ENCODE assay signal across 22 cellular contexts in the genomic region with DNA sequence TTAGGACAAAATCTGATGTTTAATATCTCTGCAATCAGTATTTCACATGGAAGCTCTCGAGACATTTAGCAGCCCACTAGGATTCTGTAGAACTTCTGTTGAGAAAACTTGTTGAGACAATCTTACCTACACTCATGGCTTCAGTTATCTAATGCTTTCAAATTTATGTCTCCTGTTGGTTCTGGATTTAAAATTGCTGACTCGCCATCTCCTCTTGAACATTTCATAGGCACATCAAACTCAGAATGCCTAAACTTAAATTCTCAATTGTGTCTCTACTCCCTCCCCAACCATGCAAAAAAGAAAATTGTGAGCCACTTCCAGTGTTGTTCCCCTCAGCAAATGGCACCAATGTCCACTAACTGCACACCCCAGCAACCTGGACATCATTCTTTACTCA.
DNase-seq lines count a peak whose midpoint lies in the region; ATAC-seq and TF ChIP-seq lines count a peak whose summit lies in the region.
"Had no signal": no experiment of that assay in that cellular context is flagged by ENCODE, and none has a peak within 500 bp of the region (broad histone marks: within the 10 kb centered on the region; RNA-seq: fewer than 3 reads in every experiment).

No MANE protein-coding gene starts in this region.

- DNase-seq in activated CD8-positive, alpha-beta T cell treated with anti-CD3 and anti-CD28 coated beads for 36 hours, result no peak
- DNase-seq in activated CD8-positive, alpha-beta T cell treated with anti-CD3 and anti-CD28 coated beads, Interleukin-2, amount 10 ng/mL, durations not matched to agents 7 days and 5 days, result no peak
- no peak for DNase-seq in stimulated activated naive CD8-positive, alpha-beta T cell treated with anti-CD3 and anti-CD28 coated beads, Interleukin-15, Interleukin-2, amounts not matched to agents 100 U/mL and 50 U/mL, for 24 hours
- DNase-seq in activated CD8-positive, alpha-beta memory T cell treated with anti-CD3 and anti-CD28 coated beads, Interleukin-2, amount 50 U/mL, for 48 hours, result no peak
- no peak for DNase-seq in WTC11 (ENCODE audit: low spot score)
- DNase-seq: AML-193; CD4-positive, alpha-beta T cell; H7; KBM-7; MV-4-11; NCI-H1105; NCI-H146; NCI-H1930; NCI-H2107; NCI-H524 treated with DMSO at 0.1 percent for 48 hours; NCI-H774; PC-9; SJCRH30 had no signal

- H3K27ac Mint-ChIP-seq in activated CD8-positive, alpha-beta T cell treated with anti-CD3 and anti-CD28 coated beads for 36 hours, result peak overlapping the region; percentile 80
- H3K27ac Mint-ChIP-seq in activated CD8-positive, alpha-beta T cell treated with anti-CD3 and anti-CD28 coated beads, Interleukin-2, amount 10 ng/mL, durations not matched to agents 7 days and 5 days, result no peak overlapping the region
- H3K27ac Mint-ChIP-seq in stimulated activated naive CD8-positive, alpha-beta T cell treated with anti-CD3 and anti-CD28 coated beads, Interleukin-15, Interleukin-2, amounts not matched to agents 100 ng/mL and 50 ng/mL, for 24 hours, result peak overlapping the region; percentile 91
- peak overlapping the region; percentile 43 for H3K27ac Mint-ChIP-seq in activated naive CD8-positive, alpha-beta T cell
- peak overlapping the region; percentile 16 for H3K27ac Mint-ChIP-seq in stimulated activated memory B cell treated with anti-CD40 and anti-IgM and Interleukin-4, amounts not matched to agents 10 μg/mL and 1 μg/mL and 100 μg/mL, for 72 hours
- no peak overlapping the region for H3K27ac Mint-ChIP-seq in WTC11
- H3K27ac Mint-ChIP-seq: CD4-positive, alpha-beta T cell had no signal

- no peaks in the 10 kb centered on the region for H3K27me3 Mint-ChIP-seq in activated CD8-positive, alpha-beta T cell treated with anti-CD3 and anti-CD28 coated beads for 36 hours
- no peaks in the 10 kb centered on the region for H3K27me3 Mint-ChIP-seq in activated CD8-positive, alpha-beta T cell treated with anti-CD3 and anti-CD28 coated beads, Interleukin-2, amount 10 ng/mL, durations not matched to agents 7 days and 5 days (ENCODE audit: low read depth)
- H3K27me3 Mint-ChIP-seq in stimulated activated naive CD8-positive, alpha-beta T cell treated with anti-CD3 and anti-CD28 coated beads, Interleukin-15, Interleukin-2, amounts not matched to agents 100 ng/mL and 50 ng/mL, for 24 hours, result peaks cover 4% of the 10 kb centered on the region
- H3K27me3 Mint-ChIP-seq in activated naive CD8-positive, alpha-beta T cell, result peaks cover 1% of the 10 kb centered on the region
- H3K27me3 Mint-ChIP-seq in stimulated activated memory B cell treated with anti-CD40 and anti-IgM and Interleukin-4, amounts not matched to agents 10 μg/mL and 1 μg/mL and 100 μg/mL, for 72 hours, result no peaks in the 10 kb centered on the region
- H3K27me3 Mint-ChIP-seq in WTC11 (ENCODE audit: low read depth), result no peaks in the 10 kb centered on the region
- H3K27me3 Mint-ChIP-seq: CD4-positive, alpha-beta T cell had no signal

- CTCF ChIA-PET in activated CD8-positive, alpha-beta T cell treated with anti-CD3 and anti-CD28 coated beads for 36 hours (lab: Charles Lee), result interaction anchor here (1.2 kb wide), 1 partner anchor 134 kb away, joined by 3 read pairs; no protein-coding TSS in a partner anchor
- CTCF ChIA-PET in activated CD8-positive, alpha-beta T cell treated with anti-CD3 and anti-CD28 coated beads, Interleukin-2, amount 10 ng/mL, durations not matched to agents 7 days and 5 days (lab: Charles Lee), result interaction anchor here (0.5 kb wide), 1 partner anchor 88 kb away, joined by 3 read pairs; no protein-coding TSS in a partner anchor
- CTCF ChIA-PET in WTC11 (lab: Charles Lee), result no interaction called here

- peak overlapping the region; percentile 15 for H3K4me3 Mint-ChIP-seq in activated CD8-positive, alpha-beta T cell treated with anti-CD3 and anti-CD28 coated beads for 36 hours
- no peak overlapping the region for H3K4me3 Mint-ChIP-seq in activated CD8-positive, alpha-beta T cell treated with anti-CD3 and anti-CD28 coated beads, Interleukin-2, amount 10 ng/mL, durations not matched to agents 7 days and 5 days
- H3K4me3 Mint-ChIP-seq in stimulated activated naive CD8-positive, alpha-beta T cell treated with anti-CD3 and anti-CD28 coated beads, Interleukin-15, Interleukin-2, amounts not matched to agents 100 ng/mL and 50 ng/mL, for 24 hours, result peak overlapping the region; percentile 53
- H3K4me3 Mint-ChIP-seq in activated naive CD8-positive, alpha-beta T cell, result no peak overlapping the region
- no peak overlapping the region for H3K4me3 Mint-ChIP-seq in stimulated activated memory B cell treated with anti-CD40 and anti-IgM and Interleukin-4, amounts not matched to agents 10 μg/mL and 1 μg/mL and 100 μg/mL, for 72 hours
- H3K4me3 Mint-ChIP-seq in WTC11, result no peak overlapping the region
- H3K4me3 Mint-ChIP-seq: CD4-positive, alpha-beta T cell had no signal

- POLR2A ChIA-PET in activated CD8-positive, alpha-beta T cell treated with anti-CD3 and anti-CD28 coated beads for 36 hours (lab: Charles Lee), result no interaction called here
- POLR2A ChIA-PET in activated CD8-positive, alpha-beta T cell treated with anti-CD3 and anti-CD28 coated beads, Interleukin-2, amount 10 ng/mL, durations not matched to agents 7 days and 5 days (lab: Charles Lee), result interaction anchor here (0.6 kb wide), 1 partner anchor 459 kb away, joined by 4 read pairs; a partner anchor contains a TSS
- POLR2A ChIA-PET in WTC11 (lab: Charles Lee), result no interaction called here

- no peak for ATAC-seq in activated CD8-positive, alpha-beta T cell treated with anti-CD3 and anti-CD28 coated beads for 36 hours
- no peak for ATAC-seq in activated CD8-positive, alpha-beta T cell treated with anti-CD3 and anti-CD28 coated beads, Interleukin-2, amount 10 ng/mL, durations not matched to agents 7 days and 5 days
- ATAC-seq in stimulated activated naive CD8-positive, alpha-beta T cell treated with anti-CD3 and anti-CD28 coated beads, Interleukin-15, Interleukin-2, amounts not matched to agents 100 U/mL and 50 U/mL, for 24 hours, result no peak
- ATAC-seq in stimulated activated memory B cell treated with anti-CD40 and anti-IgM and Interleukin-4, amounts not matched to agents 10 μg/mL and 1 μg/mL and 100 μg/mL, for 72 hours, result peak; percentile 27
- ATAC-seq in WTC11, result no peak
- ATAC-seq: Right ventricle myocardium inferior had no signal

- H3K9me3 Mint-ChIP-seq in activated CD8-positive, alpha-beta T cell treated with anti-CD3 and anti-CD28 coated beads for 36 hours, result peaks cover 15% of the 10 kb centered on the region
- H3K9me3 Mint-ChIP-seq in activated CD8-positive, alpha-beta T cell treated with anti-CD3 and anti-CD28 coated beads, Interleukin-2, amount 10 ng/mL, durations not matched to agents 7 days and 5 days (ENCODE audit: insufficient read depth), result peaks cover 9% of the 10 kb centered on the region
- H3K9me3 Mint-ChIP-seq in stimulated activated naive CD8-positive, alpha-beta T cell treated with anti-CD3 and anti-CD28 coated beads, Interleukin-15, Interleukin-2, amounts not matched to agents 100 ng/mL and 50 ng/mL, for 24 hours, result peaks cover 19% of the 10 kb centered on the region
- no peaks in the 10 kb centered on the region for H3K9me3 Mint-ChIP-seq in activated naive CD8-positive, alpha-beta T cell (ENCODE audit: low read depth)
- no peaks in the 10 kb centered on the region for H3K9me3 Mint-ChIP-seq in stimulated activated memory B cell treated with anti-CD40 and anti-IgM and Interleukin-4, amounts not matched to agents 10 μg/mL and 1 μg/mL and 100 μg/mL, for 72 hours
- no peaks in the 10 kb centered on the region for H3K9me3 Mint-ChIP-seq in WTC11
- H3K9me3 Mint-ChIP-seq: CD4-positive, alpha-beta T cell had no signal

- peaks cover 44% of the 10 kb centered on the region for H3K36me3 Mint-ChIP-seq in activated CD8-positive, alpha-beta T cell treated with anti-CD3 and anti-CD28 coated beads for 36 hours (ENCODE audit: low read depth)
- H3K36me3 Mint-ChIP-seq in activated CD8-positive, alpha-beta T cell treated with anti-CD3 and anti-CD28 coated beads, Interleukin-2, amount 10 ng/mL, durations not matched to agents 7 days and 5 days (ENCODE audit: low read depth), result peaks cover 14% of the 10 kb centered on the region
- peaks cover 38% of the 10 kb centered on the region for H3K36me3 Mint-ChIP-seq in stimulated activated naive CD8-positive, alpha-beta T cell treated with anti-CD3 and anti-CD28 coated beads, Interleukin-15, Interleukin-2, amounts not matched to agents 100 ng/mL and 50 ng/mL, for 24 hours (ENCODE audit: low read depth)
- peaks cover 8% of the 10 kb centered on the region for H3K36me3 Mint-ChIP-seq in activated naive CD8-positive, alpha-beta T cell
- H3K36me3 Mint-ChIP-seq in stimulated activated memory B cell treated with anti-CD40 and anti-IgM and Interleukin-4, amounts not matched to agents 10 μg/mL and 1 μg/mL and 100 μg/mL, for 72 hours, result no peaks in the 10 kb centered on the region
- H3K36me3 Mint-ChIP-seq in WTC11, result no peaks in the 10 kb centered on the region

- intact Hi-C loops in activated CD8-positive, alpha-beta T cell treated with anti-CD3 and anti-CD28 coated beads for 36 hours (cut with micrococcal nuclease), result loop anchor here (5.0 kb wide), 2 partner anchors 53 to 103 kb away; no protein-coding TSS in a partner anchor

- TF ChIP-seq CTCF in activated CD8-positive, alpha-beta T cell treated with anti-CD3 and anti-CD28 coated beads for 36 hours (IDR thresholded peaks at IDR 0.05), result no peak
- TF ChIP-seq CTCF in WTC11 (IDR thresholded peaks at IDR 0.05), result no peak

- peaks cover 46% of the 10 kb centered on the region for H3K4me1 Mint-ChIP-seq in activated CD8-positive, alpha-beta T cell treated with anti-CD3 and anti-CD28 coated beads for 36 hours (ENCODE audit: low read depth)
- peaks cover 11% of the 10 kb centered on the region for H3K4me1 Mint-ChIP-seq in activated CD8-positive, alpha-beta T cell treated with anti-CD3 and anti-CD28 coated beads, Interleukin-2, amount 10 ng/mL, durations not matched to agents 7 days and 5 days (ENCODE audit: low read depth)
- peaks cover 43% of the 10 kb centered on the region for H3K4me1 Mint-ChIP-seq in stimulated activated naive CD8-positive, alpha-beta T cell treated with anti-CD3 and anti-CD28 coated beads, Interleukin-15, Interleukin-2, amounts not matched to agents 100 ng/mL and 50 ng/mL, for 24 hours (ENCODE audit: low read depth)
- peaks cover 20% of the 10 kb centered on the region for H3K4me1 Mint-ChIP-seq in activated naive CD8-positive, alpha-beta T cell (ENCODE audit: low read depth)
- peaks cover 17% of the 10 kb centered on the region for H3K4me1 Mint-ChIP-seq in stimulated activated memory B cell treated with anti-CD40 and anti-IgM and Interleukin-4, amounts not matched to agents 10 μg/mL and 1 μg/mL and 100 μg/mL, for 72 hours
- H3K4me1 Mint-ChIP-seq in WTC11, result no peaks in the 10 kb centered on the region

TF ChIP-seq in WTC11, 78 proteins besides CTCF, POLR2A, EP300 and RAD21 (continues in another document):
- no peak for TF ChIP-seq GTF2I (CRISPR knock-in tag; conservative IDR thresholded peaks at IDR 0.05)
- TF ChIP-seq, protein P1, sequence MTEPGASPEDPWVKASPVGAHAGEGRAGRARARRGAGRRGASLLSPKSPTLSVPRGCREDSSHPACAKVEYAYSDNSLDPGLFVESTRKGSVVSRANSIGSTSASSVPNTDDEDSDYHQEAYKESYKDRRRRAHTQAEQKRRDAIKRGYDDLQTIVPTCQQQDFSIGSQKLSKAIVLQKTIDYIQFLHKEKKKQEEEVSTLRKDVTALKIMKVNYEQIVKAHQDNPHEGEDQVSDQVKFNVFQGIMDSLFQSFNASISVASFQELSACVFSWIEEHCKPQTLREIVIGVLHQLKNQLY (CRISPR knock-in tag; IDR thresholded peaks at IDR 0.05), result no peak

Comparison
In these comparisons a context has a peak if more than half of its experiments do, and no peak if none do; other contexts are left out.
1. H3K27ac Mint-ChIP-seq: peak in activated CD8-positive, alpha-beta T cell treated with anti-CD3 and anti-CD28 coated beads for 36 hours (single experiment), stimulated activated naive CD8-positive, alpha-beta T cell treated with anti-CD3 and anti-CD28 coated beads, Interleukin-15, Interleukin-2, amounts not matched to agents 100 ng/mL and 50 ng/mL, for 24 hours (single experiment), activated naive CD8-positive, alpha-beta T cell (single experiment) and stimulated activated memory B cell treated with anti-CD40 and anti-IgM and Interleukin-4, amounts not matched to agents 10 μg/mL and 1 μg/mL and 100 μg/mL, for 72 hours (single experiment); none in activated CD8-positive, alpha-beta T cell treated with anti-CD3 and anti-CD28 coated beads, Interleukin-2, amount 10 ng/mL, durations not matched to agents 7 days and 5 days (single experiment) and WTC11 (single experiment).
2. H3K4me3 Mint-ChIP-seq: peak in activated CD8-positive, alpha-beta T cell treated with anti-CD3 and anti-CD28 coated beads for 36 hours (single experiment) and stimulated activated naive CD8-positive, alpha-beta T cell treated with anti-CD3 and anti-CD28 coated beads, Interleukin-15, Interleukin-2, amounts not matched to agents 100 ng/mL and 50 ng/mL, for 24 hours (single experiment); none in activated CD8-positive, alpha-beta T cell treated with anti-CD3 and anti-CD28 coated beads, Interleukin-2, amount 10 ng/mL, durations not matched to agents 7 days and 5 days (single experiment), activated naive CD8-positive, alpha-beta T cell (single experiment), stimulated activated memory B cell treated with anti-CD40 and anti-IgM and Interleukin-4, amounts not matched to agents 10 μg/mL and 1 μg/mL and 100 μg/mL, for 72 hours (single experiment) and WTC11 (single experiment).